In the genomic region with DNA sequence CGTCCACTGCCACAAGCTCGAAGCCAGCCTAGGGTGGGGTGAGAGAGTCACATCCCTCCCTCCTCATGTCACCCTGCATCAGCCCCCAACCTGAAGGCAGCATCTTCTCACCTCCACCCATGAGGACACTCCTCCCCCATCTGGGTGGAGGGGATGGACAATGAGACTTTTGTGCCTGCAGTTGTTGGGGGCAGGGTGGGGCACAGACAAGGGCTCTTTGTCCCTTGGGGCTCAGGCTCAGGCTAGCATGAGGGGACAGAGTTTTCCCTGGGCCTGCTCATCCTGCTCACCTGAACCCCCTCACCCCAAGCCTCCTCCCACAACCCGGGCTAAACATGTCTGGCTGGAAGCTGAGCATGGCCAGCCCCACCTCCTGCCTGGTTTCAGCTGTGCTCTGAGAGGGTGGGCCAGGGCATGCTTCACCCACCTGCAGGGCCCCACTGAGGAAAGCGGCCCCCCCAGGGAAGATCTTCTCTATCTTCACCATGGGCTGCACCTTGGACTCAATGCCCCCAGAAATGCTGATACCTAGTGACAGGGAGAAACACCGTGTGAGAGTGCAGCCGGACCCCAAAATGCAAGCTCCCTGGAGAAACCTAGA, we compare ENCODE assay signal across 16 cellular contexts. TPM values are rescaled to one million over a fixed set of nuclear protein-coding genes. Genes with fewer than 3 reads are reported as not detected.
A peak's percentile ranks its signal among the peaks of the same experiment; 100 is the strongest.
DNase-seq lines count a peak whose midpoint lies in the region; ATAC-seq and TF ChIP-seq lines count a peak whose summit lies in the region.
"Had no signal": no experiment of that assay in that cellular context is flagged by ENCODE, and none has a peak within 500 bp of the region (broad histone marks: within the 10 kb centered on the region; RNA-seq: fewer than 3 reads in every experiment).

No MANE protein-coding gene starts in this region.

- POLR2A ChIA-PET in CD8-positive, alpha-beta T cell (lab: Charles Lee): interaction anchor here (1.5 kb wide), 1 partner anchor 12 kb away, joined by 6 read pairs; no protein-coding TSS in a partner anchor
- POLR2A ChIA-PET in T-cell (lab: Charles Lee): no interaction called here

- CTCF ChIA-PET in CD8-positive, alpha-beta T cell (lab: Charles Lee): interaction anchor here (0.6 to 20.9 kb wide), 5 partner anchors 8 to 36 kb away, joined by 3 to 222 read pairs (median 24); a partner anchor contains a TSS
- CTCF ChIA-PET in T-cell (lab: Charles Lee): no interaction called here

- no peaks in the 10 kb centered on the region for H3K9me3 ChIP-seq in CD8-positive, alpha-beta T cell (ENCODE audit: low read length)
- H3K9me3 ChIP-seq: BLaER1 treated with 17β-estradiol and CSF1 and Interleukin-3, amounts not matched to agents 10 nM and 100 nM; Peyer's patch; upper lobe of right lung had no signal

- no peak for TF ChIP-seq CTCF in CD8-positive, alpha-beta T cell (IDR thresholded peaks at IDR 0.05)

- intact Hi-C loops in CD8-positive, alpha-beta T cell (cut with DNase I, micrococcal nuclease): no loop called here

- peaks cover 9% of the 10 kb centered on the region for H3K4me1 Mint-ChIP-seq in CD8-positive, alpha-beta T cell (ENCODE audit: low read depth)
- peaks cover 10 to 11% (median 11%) of the 10 kb centered on the region in 3 donors for H3K4me1 Mint-ChIP-seq in T-cell

- no peak for ATAC-seq in CD8-positive, alpha-beta T cell
- no peak for ATAC-seq in T-cell (replicated peaks in 1 of 4)
- ATAC-seq: upper lobe of right lung had no signal

- peak in 41 of 51 donors; percentile 11 to 87 (median 56) for DNase-seq in hypothalamus (lab: John Stamatoyannopoulos, UW)
- peak in 48 of 49 donors; percentile 41 to 88 (median 72) for DNase-seq in substantia nigra (lab: John Stamatoyannopoulos, UW)
- DNase-seq in SIG-M5 (lab: John Stamatoyannopoulos, UW): no peak
- DNase-seq in CD8-positive, alpha-beta T cell: no peak
- DNase-seq in T-cell: no peak
- DNase-seq: activated CD8-positive, alpha-beta memory T cell treated with anti-CD3 and anti-CD28 coated beads, Interleukin-2, amount 50 U/mL, for 4 hours; activated naive CD4-positive, alpha-beta T cell treated with anti-CD3 and anti-CD28 coated beads for 36 hours; DMS79 treated with DMSO at 0.1 percent for 48 hours; NCI-H2081 treated with DMSO at 0.1 percent for 48 hours; NCI-H748 treated with DMSO at 0.1 percent for 48 hours; Peyer's patch; retina; upper lobe of right lung had no signal

- H3K4me3 ChIP-seq in CD8-positive, alpha-beta T cell (ENCODE audit: low read depth, low read length): no peak overlapping the region
- H3K4me3 ChIP-seq: BLaER1 treated with 17β-estradiol and CSF1 and Interleukin-3, amounts not matched to agents 10 nM and 100 nM; Peyer's patch; upper lobe of right lung had no signal

- peaks cover 6% of the 10 kb centered on the region for H3K4me1 ChIP-seq in CD8-positive, alpha-beta T cell (ENCODE audit: insufficient read depth, low read length)

- H3K4me3 Mint-ChIP-seq in CD8-positive, alpha-beta T cell: no peak overlapping the region
- H3K4me3 Mint-ChIP-seq in T-cell: no peak overlapping the region
- H3K4me3 Mint-ChIP-seq: activated naive CD4-positive, alpha-beta T cell treated with anti-CD3 and anti-CD28 coated beads for 36 hours; T-helper 1 cell treated with Interleukin-12 subunit alpha and Interleukin-12 subunit beta and Interleukin-4 antibody, amounts not matched to agents 30 μg/mL and 1 μg/mL, for 36 hours had no signal

- H3K27me3 Mint-ChIP-seq in CD8-positive, alpha-beta T cell (ENCODE audit: low read depth): peaks cover 6% of the 10 kb centered on the region
- H3K27me3 Mint-ChIP-seq in T-cell: no peaks in the 10 kb centered on the region

- H3K27me3 ChIP-seq in CD8-positive, alpha-beta T cell (ENCODE audit: insufficient read depth, low read length): no peaks in the 10 kb centered on the region
- H3K27me3 ChIP-seq: BLaER1 treated with 17β-estradiol and CSF1 and Interleukin-3, amounts not matched to agents 10 nM and 100 nM; Peyer's patch; upper lobe of right lung had no signal

- H3K27ac Mint-ChIP-seq in CD8-positive, alpha-beta T cell: no peak overlapping the region
- no peak overlapping the region for H3K27ac Mint-ChIP-seq in T-cell
- H3K27ac Mint-ChIP-seq: activated naive CD4-positive, alpha-beta T cell treated with anti-CD3 and anti-CD28 coated beads for 36 hours; T-helper 1 cell treated with Interleukin-12 subunit alpha and Interleukin-12 subunit beta and Interleukin-4 antibody, amounts not matched to agents 30 μg/mL and 1 μg/mL, for 36 hours had no signal

- no peaks in the 10 kb centered on the region for H3K36me3 ChIP-seq in CD8-positive, alpha-beta T cell (ENCODE audit: insufficient read depth, low read length)

- peaks cover 12% of the 10 kb centered on the region for H3K36me3 Mint-ChIP-seq in CD8-positive, alpha-beta T cell
- peaks cover 6% of the 10 kb centered on the region for H3K36me3 Mint-ChIP-seq in T-cell

- H3K9me3 Mint-ChIP-seq in CD8-positive, alpha-beta T cell: no peaks in the 10 kb centered on the region
- H3K9me3 Mint-ChIP-seq in T-cell: no peaks in the 10 kb centered on the region
- H3K9me3 Mint-ChIP-seq: activated naive CD4-positive, alpha-beta T cell treated with anti-CD3 and anti-CD28 coated beads for 36 hours; T-helper 1 cell treated with Interleukin-12 subunit alpha and Interleukin-12 subunit beta and Interleukin-4 antibody, amounts not matched to agents 30 μg/mL and 1 μg/mL, for 36 hours had no signal

- H3K27ac ChIP-seq in angular gyrus (ENCODE audit: low read depth, low read length) (peak overlapping the region; percentile 95), substantia nigra (ENCODE audit: low read depth, low read length, poor library complexity, severe bottlenecking) (peak overlapping the region; percentile 100)
- no peak overlapping the region for H3K27ac ChIP-seq in CD8-positive, alpha-beta T cell (ENCODE audit: low read depth, low read length)
- H3K27ac ChIP-seq: BLaER1 treated with 17β-estradiol and CSF1 and Interleukin-3, amounts not matched to agents 10 nM and 100 nM; upper lobe of right lung had no signal

RNA-seq across cellular contexts. Expression of a gene that starts 9.3 kb away (rescaled TPM):
- total RNA-seq in CD8-positive, alpha-beta T cell: 10 to 100 TPM in 1 of 2 experiments, 1 to 10 TPM in 1; 9.2 to 10.5 TPM
- total RNA-seq in T-cell: 10 to 100 TPM; 16.4 to 39.5 (median 35.4) TPM

RNA-seq across cellular contexts. Expression of a gene that starts 21.6 kb away (rescaled TPM):
- 1 to 10 TPM; 4.6 to 4.7 TPM for total RNA-seq in CD8-positive, alpha-beta T cell
- 10 to 100 TPM in 3 of 5 donors, 1 to 10 TPM in 2; 5.3 to 20.2 (median 16.9) TPM for total RNA-seq in T-cell

RNA-seq across cellular contexts. Expression of a gene that starts 21.6 kb away (rescaled TPM):
- total RNA-seq in CD8-positive, alpha-beta T cell: 10 to 100 TPM; 28.3 to 28.4 TPM
- 10 to 100 TPM; 36.2 to 67.6 (median 60.4) TPM for total RNA-seq in T-cell

RNA-seq across cellular contexts. Expression of a gene that starts 22.0 kb away (rescaled TPM):
- 1 to 10 TPM in 1 of 2 experiments, under 1 TPM in 1; 0.95 to 1.7 TPM for total RNA-seq in CD8-positive, alpha-beta T cell
- 1 to 10 TPM; 1.7 to 2.7 (median 2.3) TPM for total RNA-seq in T-cell

RNA-seq across cellular contexts. Expression of a gene that starts 22.1 kb away (rescaled TPM):
- 10 to 100 TPM; 38.1 to 39.3 TPM for total RNA-seq in CD8-positive, alpha-beta T cell
- 100 to 1,000 TPM in 2 of 5 donors, 10 to 100 TPM in 3; 45.2 to 113 (median 91.0) TPM for total RNA-seq in T-cell

Comparison
In these comparisons a context has a peak if more than half of its experiments do, and no peak if none do; other contexts are left out.
1. DNase-seq: peak in hypothalamus (41 of 51) and substantia nigra (48 of 49); none in SIG-M5 (single experiment), CD8-positive, alpha-beta T cell (0 of 7) and T-cell (0 of 34).